ENCODE assay signal across 23 cellular contexts in the genomic region with DNA sequence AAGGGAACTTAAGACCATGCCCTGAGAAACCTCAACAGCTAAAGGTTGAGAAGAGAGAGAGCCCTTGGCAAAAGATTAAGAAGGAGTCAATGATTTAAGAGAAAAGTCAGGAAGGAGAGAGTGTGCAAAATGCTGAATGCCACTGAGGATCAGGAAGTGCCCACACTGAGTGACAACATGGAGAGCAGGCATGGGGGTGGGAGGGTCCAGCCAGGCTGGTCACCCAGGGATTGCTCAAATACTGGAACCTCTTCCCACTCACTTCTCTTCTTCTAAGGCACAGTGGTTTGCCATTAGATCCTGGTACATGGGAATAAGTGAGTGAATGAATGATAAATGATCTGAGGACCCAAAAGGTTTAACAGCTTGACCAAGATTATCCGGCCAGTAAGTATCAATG. TPM values are rescaled to one million over a fixed set of nuclear protein-coding genes. Genes with fewer than 3 reads are reported as not detected.
"Had no signal": no experiment of that assay in that cellular context is flagged by ENCODE, and none has a peak within 500 bp of the region (broad histone marks: within the 10 kb centered on the region; RNA-seq: fewer than 3 reads in every experiment).

No MANE protein-coding gene starts in this region.

- H3K4me3 ChIP-seq: stomach, testis, thoracic aorta, thyroid gland, tibial artery, tibial nerve, transverse colon, upper lobe of left lung, uterus, vagina had no signal

- H3K9me3 ChIP-seq: stomach, testis, thoracic aorta, thyroid gland, tibial artery, tibial nerve, transverse colon, upper lobe of left lung, uterus, vagina had no signal

- DNase-seq: stimulated activated CD4-positive, alpha-beta T cell treated with anti-CD3 and anti-CD28 coated beads, Interleukin-4, amount 100 ng/mL, for 1 hour; stimulated activated CD4-positive, alpha-beta T cell treated with anti-CD3 and anti-CD28 coated beads, Interleukin-4, amount 100 ng/mL, for 24 hours; stimulated activated CD4-positive, alpha-beta T cell treated with anti-CD3 and anti-CD28 coated beads, Interleukin-4, amount 100 ng/mL, for 4 hours; stimulated activated naive B cell treated with anti-CD40 and anti-IgM and Interleukin-4, amounts not matched to agents 10 μg/mL and 1 μg/mL and 100 μg/mL, for 72 hours; stimulated activated naive CD4-positive, alpha-beta T cell treated with Interleukin-2 at 50 U/mL for 16 hours; stomach; tibial artery; transverse colon; trophoblast cell; upper lobe of left lung; uterus had no signal

- H3K4me1 ChIP-seq: testis, thyroid gland, tibial artery, transverse colon, upper lobe of left lung, uterus, vagina had no signal

- ATAC-seq: stimulated activated effector memory CD8-positive, alpha-beta T cell treated with anti-CD3 and anti-CD28 coated beads, Interleukin-12 subunit alpha, Interleukin-12 subunit beta, amount 100 ng/mL, for 72 hours; stimulated activated memory B cell treated with anti-CD40 and anti-IgM and Interleukin-4, amounts not matched to agents 10 μg/mL and 1 μg/mL and 100 μg/mL, for 72 hours; stimulated activated naive CD8-positive, alpha-beta T cell treated with anti-CD3 and anti-CD28 coated beads, Interleukin-15, Interleukin-2, amounts not matched to agents 100 U/mL and 50 U/mL, for 24 hours had no signal

- H3K36me3 ChIP-seq: stomach, thoracic aorta, thyroid gland, tibial artery, tibial nerve, transverse colon, upper lobe of left lung, uterus, vagina had no signal

- H3K27ac ChIP-seq: stomach, testis, thoracic aorta, thyroid gland, tibial artery, tibial nerve, transverse colon, upper lobe of left lung, uterus, vagina had no signal

- H3K27me3 ChIP-seq: testis, thyroid gland, upper lobe of left lung, vagina had no signal

RNA-seq across cellular contexts. Expression of a gene that starts 11.1 kb away (rescaled TPM):
- total RNA-seq: stomach, subcutaneous adipose tissue, thoracic aorta, thyroid gland, tibial nerve, transverse colon, upper lobe of left lung, ureter, urinary bladder, uterus, vagina had no signal

RNA-seq across cellular contexts. Expression of a gene that starts 25.3 kb away (rescaled TPM):
- total RNA-seq: stomach, subcutaneous adipose tissue, temporal lobe, thoracic aorta, tibial nerve, transverse colon, upper lobe of left lung, ureter, urinary bladder, uterus, vagina had no signal

RNA-seq across cellular contexts. Expression of a gene that starts 31.0 kb away (rescaled TPM):
- total RNA-seq: stomach, subcutaneous adipose tissue, thoracic aorta, thyroid gland, transverse colon, upper lobe of left lung, ureter, urinary bladder, uterus, vagina had no signal
